ENCODE assay signal across 16 cellular contexts in the genomic region with DNA sequence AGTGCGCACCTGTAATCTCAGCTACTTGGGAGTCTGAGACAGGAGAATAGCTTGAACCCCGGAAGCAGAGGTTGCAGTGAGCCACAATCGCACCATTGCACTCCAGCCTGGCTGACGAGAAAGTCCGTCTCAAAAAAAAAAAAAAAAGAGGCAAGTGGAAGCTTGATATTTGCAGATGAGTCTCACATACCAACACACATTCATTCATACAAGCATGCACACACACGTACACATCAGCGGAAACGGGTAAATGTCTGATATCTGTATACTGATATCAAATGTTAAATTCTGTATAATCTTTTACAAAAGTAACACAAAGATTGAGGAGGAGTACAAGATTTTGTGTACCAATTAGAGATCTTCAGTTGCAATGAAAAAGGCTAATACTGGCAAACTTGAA. TPM values are rescaled to one million over a fixed set of nuclear protein-coding genes. Genes with fewer than 3 reads are reported as not detected.
DNase-seq lines count a peak whose midpoint lies in the region; ATAC-seq and TF ChIP-seq lines count a peak whose summit lies in the region.
"Had no signal": no experiment of that assay in that cellular context is flagged by ENCODE, and none has a peak within 500 bp of the region (broad histone marks: within the 10 kb centered on the region; RNA-seq: fewer than 3 reads in every experiment).

No MANE protein-coding gene starts in this region.

- no peak for TF ChIP-seq CTCF in RWPE2 (IDR thresholded peaks at IDR 0.05; ENCODE audit: poor library complexity, severe bottlenecking)
- no peak for TF ChIP-seq CTCF in chondrocyte (IDR thresholded peaks at IDR 0.05)
- no peak for TF ChIP-seq CTCF in stomach (IDR thresholded peaks at IDR 0.05)

- ATAC-seq in RWPE2 (ENCODE audit: low read depth) (peak; percentile 72), esophagus mucosa (peak; percentile 41), GM21576 (IDR thresholded peaks at IDR 0.05; ENCODE audit: unreplicated experiment) (no peak)

- no peak for TF ChIP-seq POLR2A in stomach (IDR thresholded peaks at IDR 0.05)

- no peak overlapping the region for H3K4me3 Mint-ChIP-seq in chondrocyte (ENCODE audit: unreplicated experiment)
- H3K4me3 Mint-ChIP-seq: CD4-positive, alpha-beta memory T cell; HFFc6 had no signal

- H3K27ac Mint-ChIP-seq in chondrocyte (ENCODE audit: unreplicated experiment) = peak overlapping the region; percentile 28
- H3K27ac Mint-ChIP-seq: CD4-positive, alpha-beta memory T cell; HFFc6 had no signal

- intact Hi-C loops in stomach (cut with DNase I; ENCODE audit: low total_unique reads) = no loop called here

- H3K36me3 Mint-ChIP-seq in chondrocyte (ENCODE audit: low read depth) = no peaks in the 10 kb centered on the region
- H3K36me3 Mint-ChIP-seq: CD4-positive, alpha-beta memory T cell had no signal

- no peak overlapping the region for H3K4me3 ChIP-seq in RWPE2 (ENCODE audit: severe bottlenecking)
- H3K4me3 ChIP-seq in stomach = no peak overlapping the region
- H3K4me3 ChIP-seq: HAP-1 had no signal

- no peak for TF ChIP-seq EP300 in stomach (IDR thresholded peaks at IDR 0.05)

- H3K4me1 Mint-ChIP-seq in chondrocyte (ENCODE audit: low read depth) = peaks cover 26% of the 10 kb centered on the region
- H3K4me1 Mint-ChIP-seq: CD4-positive, alpha-beta memory T cell had no signal

- no peaks in the 10 kb centered on the region for H3K27me3 Mint-ChIP-seq in chondrocyte (ENCODE audit: low read depth)

- WGBS in stomach, 5 donors = 75 to 92% (median 84%) methylated on average over 8 of the region's 8 CpGs

- peak overlapping the region; percentile 53 for H3K27ac ChIP-seq in RWPE2 (ENCODE audit: poor library complexity, severe bottlenecking)
- H3K27ac ChIP-seq in stomach = peak overlapping the region in 1 of 5 donors; percentile 17

- H3K9me3 ChIP-seq in RWPE2 (ENCODE audit: severe bottlenecking) (no peaks in the 10 kb centered on the region), stomach (no peaks in the 10 kb centered on the region)
- H3K9me3 ChIP-seq: HAP-1 had no signal

- DNase-seq in RWPE2 (ENCODE audit: low spot score) (no peak), chondrocyte (ENCODE audit: low spot score) (no peak), kidney glomerular epithelial cell (lab: John Stamatoyannopoulos, UW) (no peak), stomach (no peak)
- DNase-seq: C1 segment of cervical spinal cord; Calu3; CD4-positive, alpha-beta memory T cell; COR-L47; DMS53; DMS79 treated with DMSO at 0.1 percent for 48 hours; GF-D8; GOT3; HFFc6 had no signal

- H3K36me3 ChIP-seq in RWPE2 (ENCODE audit: low read depth) = no peaks in the 10 kb centered on the region
- H3K36me3 ChIP-seq in stomach = no peaks in the 10 kb centered on the region
- H3K36me3 ChIP-seq: HAP-1 had no signal

- peaks cover 16% of the 10 kb centered on the region for H3K9me3 Mint-ChIP-seq in chondrocyte (ENCODE audit: low read depth)

- H3K4me1 ChIP-seq in RWPE2 (ENCODE audit: insufficient read depth, poor library complexity, severe bottlenecking) (peaks cover 16% of the 10 kb centered on the region), stomach (peaks cover 0 to 8% (median 0%) of the 10 kb centered on the region in 4 donors)

- no peaks in the 10 kb centered on the region for H3K27me3 ChIP-seq in RWPE2 (ENCODE audit: insufficient read depth, poor library complexity, severe bottlenecking)
- H3K27me3 ChIP-seq in stomach = no peaks in the 10 kb centered on the region

RNA-seq across cellular contexts. Expression of a gene that starts 47.8 kb away (rescaled TPM):
- 9.9 to 16.2 TPM (median 14.7 TPM) in 3 replicates for total RNA-seq in chondrocyte
- 8.8 TPM for total RNA-seq in esophagus mucosa
- total RNA-seq in stomach = 10 to 100 TPM in 3 of 5 donors, 1 to 10 TPM in 2; 4.1 to 60.0 (median 13.4) TPM
- 10 to 100 TPM in 1 of 3 donors, 1 to 10 TPM in 2; 3.1 to 10.5 (median 7.2) TPM for polyA plus RNA-seq in stomach
